In the genomic region with DNA sequence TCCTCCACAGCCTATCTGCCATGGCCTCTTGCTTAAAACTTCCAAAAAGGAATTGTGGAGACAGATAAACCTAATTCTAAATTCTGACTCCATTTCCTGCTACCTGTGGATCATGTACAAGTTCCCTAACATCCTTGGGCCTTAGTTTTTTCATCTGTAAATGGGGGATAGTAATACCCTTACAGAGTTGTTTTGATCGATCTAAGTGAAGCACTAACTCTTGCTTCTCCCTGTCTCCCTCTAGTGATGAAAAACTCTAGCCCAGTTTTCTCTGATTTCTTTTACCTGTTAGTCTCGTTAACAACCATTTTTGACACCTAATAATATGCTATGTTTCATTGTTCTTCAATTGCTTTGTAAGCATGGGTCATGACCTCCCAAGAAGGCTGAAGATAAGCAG, we compare ENCODE assay signal across 12 cellular contexts.
DNase-seq lines count a peak whose midpoint lies in the region; ATAC-seq and TF ChIP-seq lines count a peak whose summit lies in the region.
"Had no signal": no experiment of that assay in that cellular context is flagged by ENCODE, and none has a peak within 500 bp of the region (broad histone marks: within the 10 kb centered on the region; RNA-seq: fewer than 3 reads in every experiment).

No MANE protein-coding gene starts in this region.

- CTCF ChIA-PET in BJ (lab: Yijun Ruan, JAX): no interaction called here
- CTCF ChIA-PET in HCT116 (lab: Charles Lee): no interaction called here

- H3K9me3 ChIP-seq in HCT116 (ENCODE audit: control insufficient read depth in 1 of 2, insufficient read depth in 1 of 2, low read depth in 1 of 2, low read length in 2 of 2): no peaks in the 10 kb centered on the region
- H3K9me3 ChIP-seq: psoas muscle, thoracic aorta had no signal

- no peak for ATAC-seq in HCT116
- ATAC-seq in GM18870 (IDR thresholded peaks at IDR 0.05; ENCODE audit: unreplicated experiment): no peak
- ATAC-seq: psoas muscle had no signal

- no peak overlapping the region for H3K9ac ChIP-seq in HCT116 (ENCODE audit: low read length)

- RAD21 ChIA-PET in HCT116 (lab: Charles Lee; ENCODE audit: low non-redundant PET in 1 of 2, low total read pairs in 2 of 2, uncharacterized antibody in 2 of 2, unreplicated experiment in 2 of 2): no interaction called here

- H3K79me2 ChIP-seq in HCT116 (ENCODE audit: insufficient read depth, low read length): no peaks in the 10 kb centered on the region

- H3K4me3 ChIP-seq in BJ (ENCODE audit: low read depth, low read length) (no peak overlapping the region), HCT116 (replicated peaks in 1 of 2; ENCODE audit: low read depth in 1 of 2, low read length in 2 of 2) (no peak overlapping the region), fibroblast of pulmonary artery (replicated peaks; ENCODE audit: low read depth, low read length) (no peak overlapping the region)
- H3K4me3 ChIP-seq: psoas muscle, thoracic aorta had no signal

- in situ Hi-C loops in SK-MEL-5 (cut with HindIII; ENCODE audit: low pct_unique_long_range_greater_than_20kb, low sequenced_read_pairs): no loop called here

- no peaks in the 10 kb centered on the region for H4K20me1 ChIP-seq in HCT116 (ENCODE audit: insufficient read depth)

- no peak for TF ChIP-seq POLR2A in HCT116 (IDR thresholded peaks at IDR 0.05; ENCODE audit: borderline replicate concordance, extremely low read depth, insufficient read depth, insufficient read length)

- BruUV-seq in HCT116 (replicated peaks; lab: Mats Ljungman, UMichigan): no TSS peak

- H3K4me2 ChIP-seq in HCT116 (ENCODE audit: low read length): no peak overlapping the region

- H3K36me3 ChIP-seq in BJ (ENCODE audit: control insufficient read depth, insufficient read depth, low read length): no peaks in the 10 kb centered on the region
- H3K36me3 ChIP-seq in HCT116 (ENCODE audit: control insufficient read depth in 1 of 2, insufficient read depth in 2 of 2, low read length in 2 of 2): no peaks in the 10 kb centered on the region
- H3K36me3 ChIP-seq: thoracic aorta had no signal

- intact Hi-C loops in HCT116 (cut with micrococcal nuclease): no loop called here

- no peaks in the 10 kb centered on the region for H3K4me1 ChIP-seq in HCT116 (ENCODE audit: control insufficient read depth in 1 of 2, insufficient read depth in 2 of 2, low read length in 2 of 2)
- H3K4me1 ChIP-seq: psoas muscle had no signal

- POLR2A ChIA-PET in BJ (lab: Charles Lee) (no interaction called here), HCT116 (lab: Charles Lee) (no interaction called here)

- H3K27me3 ChIP-seq in BJ (ENCODE audit: control insufficient read depth, insufficient read depth, low read length) (no peaks in the 10 kb centered on the region), HCT116 (ENCODE audit: insufficient read depth, low read length) (no peaks in the 10 kb centered on the region)

- no peak overlapping the region for H3K27ac ChIP-seq in HCT116 (ENCODE audit: low read depth, low read length)
- H3K27ac ChIP-seq: psoas muscle, thoracic aorta had no signal

- TF ChIP-seq CTCF in BJ (IDR thresholded peaks at IDR 0.05; ENCODE audit: insufficient read depth, low read depth, low read length) (peak; percentile 19; the same call in 1 of the 2 replicates), HCT116 (IDR thresholded peaks at IDR 0.05 in 2 of 3, conservative IDR thresholded peaks at IDR 0.05 in 1 of 3; ENCODE audit: borderline replicate concordance in 1 of 3, insufficient read depth in 1 of 3, low read depth in 2 of 3, low read length in 2 of 3) (peak in 2 of 3 experiments; percentile 49 to 51; a peak in 4 of 6 replicates), fibroblast of pulmonary artery (IDR thresholded peaks at IDR 0.05; ENCODE audit: low read length, missing control alignments) (peak; percentile 24)

- no peak overlapping the region for H2AFZ ChIP-seq in HCT116 (ENCODE audit: low read depth, low read length, poor library complexity, severe bottlenecking)

- no peaks in the 10 kb centered on the region for H3K9me2 ChIP-seq in HCT116 (ENCODE audit: insufficient read depth)

- TF ChIP-seq RAD21 in HCT116 (IDR thresholded peaks at IDR 0.05; ENCODE audit: low read depth): peak; percentile 31; the same call in 1 of the 2 replicates

- DNase-seq in BJ (ENCODE audit: low read depth): no peak
- no peak for DNase-seq in HCT116 (ENCODE audit: low read depth, low spot score)
- peak; percentile 33 for DNase-seq in SK-MEL-5 (ENCODE audit: low read depth, low spot score)
- no peak for DNase-seq in fibroblast of pulmonary artery (ENCODE audit: low read depth)
- no peak for DNase-seq in cerebellum (ENCODE audit: low spot score)
- no peak for DNase-seq in NCI-H446 (lab: John Stamatoyannopoulos, UW)
- DNase-seq in cerebellar cortex (ENCODE audit: low spot score): no peak
- DNase-seq: NCI-H187 treated with DMSO at 0.1 percent for 48 hours, psoas muscle, SHP77 treated with DMSO at 0.1 percent for 48 hours had no signal

TF ChIP-seq in HCT116, 20 proteins besides CTCF, POLR2A, EP300 and RAD21:
- no peak for TF ChIP-seq SRF (IDR thresholded peaks at IDR 0.05; ENCODE audit: low read depth)
- TF ChIP-seq YY1 (IDR thresholded peaks at IDR 0.05; ENCODE audit: extremely low read depth, insufficient replicate concordance, low read depth, low read length): no peak
- TF ChIP-seq ZFX (IDR thresholded peaks at IDR 0.05): no peak
- no peak for TF ChIP-seq POLR2AphosphoS5 (IDR thresholded peaks at IDR 0.05; ENCODE audit: low read depth, low read length)
- TF ChIP-seq, protein P1, sequence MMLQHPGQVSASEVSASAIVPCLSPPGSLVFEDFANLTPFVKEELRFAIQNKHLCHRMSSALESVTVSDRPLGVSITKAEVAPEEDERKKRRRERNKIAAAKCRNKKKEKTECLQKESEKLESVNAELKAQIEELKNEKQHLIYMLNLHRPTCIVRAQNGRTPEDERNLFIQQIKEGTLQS (IDR thresholded peaks at IDR 0.05): no peak
- TF ChIP-seq, protein P2, sequence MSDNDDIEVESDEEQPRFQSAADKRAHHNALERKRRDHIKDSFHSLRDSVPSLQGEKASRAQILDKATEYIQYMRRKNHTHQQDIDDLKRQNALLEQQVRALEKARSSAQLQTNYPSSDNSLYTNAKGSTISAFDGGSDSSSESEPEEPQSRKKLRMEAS (IDR thresholded peaks at IDR 0.05): no peak
- no peak for TF ChIP-seq ELF1 (IDR thresholded peaks at IDR 0.05; ENCODE audit: borderline replicate concordance, low read depth)
- TF ChIP-seq TCF7L2 (IDR thresholded peaks at IDR 0.05; ENCODE audit: borderline replicate concordance, extremely low read depth, insufficient read depth, insufficient read length): no peak
